8 cellular contexts compared by ENCODE assay signal in the genomic region with DNA sequence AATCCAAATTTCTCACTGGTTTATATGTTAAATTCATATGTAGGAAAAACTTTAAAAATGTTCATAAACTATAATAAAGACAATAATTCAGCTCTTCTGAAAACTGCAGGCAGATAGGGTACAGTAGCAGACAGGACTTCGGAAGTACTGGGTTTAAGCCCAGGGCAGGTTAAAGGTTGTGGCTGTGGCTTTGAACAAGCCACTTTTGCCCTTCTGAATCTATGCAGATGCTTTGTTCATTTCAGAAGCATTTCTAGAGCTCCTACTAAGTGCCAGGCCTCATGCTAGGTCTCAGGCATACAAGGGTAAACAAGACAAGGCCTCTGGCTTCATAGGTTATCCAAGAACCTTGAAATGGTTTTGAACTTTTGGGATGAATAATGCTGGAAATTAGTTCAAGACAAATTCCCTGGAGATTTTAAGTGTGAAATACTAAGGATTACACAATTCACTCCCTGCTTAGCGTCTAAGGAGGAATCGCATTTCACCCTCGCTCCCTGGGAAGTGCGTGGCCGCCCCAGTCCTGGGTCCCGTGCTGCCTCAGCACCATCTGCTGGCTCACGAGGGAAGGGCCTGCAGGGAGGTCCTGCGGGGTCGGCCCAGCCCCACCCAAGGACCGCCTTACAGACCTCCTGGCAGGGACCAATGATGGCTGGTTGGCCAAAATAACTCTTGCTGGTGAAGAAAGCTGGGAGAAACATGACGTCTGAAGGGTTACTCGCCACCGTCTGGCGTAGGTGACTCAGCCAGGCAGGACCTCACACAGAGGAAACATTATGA.
A peak's percentile ranks its signal among the peaks of the same experiment; 100 is the strongest.
DNase-seq lines count a peak whose midpoint lies in the region; ATAC-seq and TF ChIP-seq lines count a peak whose summit lies in the region.

No MANE protein-coding gene starts in this region.

- H3K4me1 Mint-ChIP-seq in immature natural killer cell = peaks cover 6 to 7% of the 10 kb centered on the region in 2 donors
- peaks cover 2 to 6% of the 10 kb centered on the region in 2 donors for H3K4me1 Mint-ChIP-seq in stimulated activated naive B cell treated with anti-CD40 and anti-IgM and Interleukin-4, amounts not matched to agents 10 μg/mL and 1 μg/mL and 100 μg/mL, for 72 hours
- H3K4me1 Mint-ChIP-seq in CD4-positive, alpha-beta memory T cell = no peaks in the 10 kb centered on the region

- H3K4me3 ChIP-seq in astrocyte of the cerebellum (ENCODE audit: low read depth, low read length) = no peak overlapping the region
- H3K4me3 ChIP-seq in CD4-positive, alpha-beta memory T cell (ENCODE audit: low read length in 2 of 2) = no peak overlapping the region

- no peak overlapping the region for H3K4me3 Mint-ChIP-seq in immature natural killer cell
- no peak overlapping the region for H3K4me3 Mint-ChIP-seq in stimulated activated naive B cell treated with anti-CD40 and anti-IgM and Interleukin-4, amounts not matched to agents 10 μg/mL and 1 μg/mL and 100 μg/mL, for 72 hours
- no peak overlapping the region for H3K4me3 Mint-ChIP-seq in CD4-positive, alpha-beta memory T cell

- no peaks in the 10 kb centered on the region for H3K9me3 ChIP-seq in CD4-positive, alpha-beta memory T cell (ENCODE audit: control insufficient read depth in 1 of 2, low read length in 2 of 2)

- H3K27me3 Mint-ChIP-seq in immature natural killer cell (ENCODE audit: low read depth in 3 of 3) = peaks cover 0 to 12% (median 4%) of the 10 kb centered on the region in 3 donors
- H3K27me3 Mint-ChIP-seq in stimulated activated naive B cell treated with anti-CD40 and anti-IgM and Interleukin-4, amounts not matched to agents 10 μg/mL and 1 μg/mL and 100 μg/mL, for 72 hours = peaks cover 18 to 39% of the 10 kb centered on the region in 2 donors
- H3K27me3 Mint-ChIP-seq in CD4-positive, alpha-beta memory T cell = no peaks in the 10 kb centered on the region

- peak; percentile 62 for TF ChIP-seq CTCF in astrocyte of the cerebellum (IDR thresholded peaks at IDR 0.05; ENCODE audit: low read depth, low read length, missing control alignments)

- peak; percentile 15; the same call in 1 of the 2 replicates for TF ChIP-seq RAD21 in Ishikawa (IDR thresholded peaks at IDR 0.05; ENCODE audit: low read depth)

- intact Hi-C loops in CD4-positive, alpha-beta memory T cell (cut with micrococcal nuclease) = no loop called here

- H3K27ac ChIP-seq in CD4-positive, alpha-beta memory T cell (ENCODE audit: low read depth, low read length) = no peak overlapping the region

- POLR2A ChIA-PET in CD4-positive, alpha-beta memory T cell (lab: Charles Lee; ENCODE audit: partially characterized antibody) = no interaction called here

- DNase-seq in AG08395 (ENCODE audit: low spot score) (peak; percentile 75), astrocyte of the cerebellum (ENCODE audit: low read depth) (peak; percentile 16), immature natural killer cell (peak; percentile 9 to 27 (median 18))
- DNase-seq in stimulated activated naive B cell treated with anti-CD40 and anti-IgM and Interleukin-4, amounts not matched to agents 10 μg/mL and 1 μg/mL and 100 μg/mL, for 72 hours = peak; percentile 17
- no peak for DNase-seq in CD4-positive, alpha-beta memory T cell

- in situ Hi-C loops in astrocyte of the cerebellum (cut with HindIII; ENCODE audit: low sequenced_read_pairs) = no loop called here

- no peaks in the 10 kb centered on the region for H3K36me3 ChIP-seq in CD4-positive, alpha-beta memory T cell (ENCODE audit: insufficient read depth, low read length)

- peaks cover 0 to 3% (median 0%) of the 10 kb centered on the region in 3 donors for H3K36me3 Mint-ChIP-seq in immature natural killer cell
- H3K36me3 Mint-ChIP-seq in stimulated activated naive B cell treated with anti-CD40 and anti-IgM and Interleukin-4, amounts not matched to agents 10 μg/mL and 1 μg/mL and 100 μg/mL, for 72 hours = no peaks in the 10 kb centered on the region
- no peaks in the 10 kb centered on the region for H3K36me3 Mint-ChIP-seq in CD4-positive, alpha-beta memory T cell

- H3K9me3 Mint-ChIP-seq in immature natural killer cell = no peaks in the 10 kb centered on the region
- no peaks in the 10 kb centered on the region for H3K9me3 Mint-ChIP-seq in stimulated activated naive B cell treated with anti-CD40 and anti-IgM and Interleukin-4, amounts not matched to agents 10 μg/mL and 1 μg/mL and 100 μg/mL, for 72 hours
- peaks cover 0 to 14% (median 3%) of the 10 kb centered on the region in 8 donors for H3K9me3 Mint-ChIP-seq in CD4-positive, alpha-beta memory T cell

- CTCF ChIA-PET in CD4-positive, alpha-beta memory T cell (lab: Charles Lee; ENCODE audit: partially characterized antibody) = no interaction called here

- no peaks in the 10 kb centered on the region for H3K4me1 ChIP-seq in CD4-positive, alpha-beta memory T cell (ENCODE audit: insufficient read depth, low read length)

- ATAC-seq in GM18861 (IDR thresholded peaks at IDR 0.05; ENCODE audit: unreplicated experiment) (peak; percentile 69), HG02840 (IDR thresholded peaks at IDR 0.05; ENCODE audit: low FRiP score, unreplicated experiment) (no peak)
- ATAC-seq in stimulated activated naive B cell treated with anti-CD40 and anti-IgM and Interleukin-4, amounts not matched to agents 10 μg/mL and 1 μg/mL and 100 μg/mL, for 72 hours (replicated peaks) = peak; percentile 89 to 91

- no peaks in the 10 kb centered on the region for H3K27me3 ChIP-seq in CD4-positive, alpha-beta memory T cell (ENCODE audit: insufficient read depth, low read length)

- TF ChIP-seq EP300 in Ishikawa (IDR thresholded peaks at IDR 0.05; ENCODE audit: borderline replicate concordance) = no peak

- H3K27ac Mint-ChIP-seq in immature natural killer cell = no peak overlapping the region
- no peak overlapping the region for H3K27ac Mint-ChIP-seq in stimulated activated naive B cell treated with anti-CD40 and anti-IgM and Interleukin-4, amounts not matched to agents 10 μg/mL and 1 μg/mL and 100 μg/mL, for 72 hours
- H3K27ac Mint-ChIP-seq in CD4-positive, alpha-beta memory T cell = no peak overlapping the region

TF ChIP-seq in Ishikawa, 13 proteins besides CTCF, POLR2A, EP300 and RAD21:
- TF ChIP-seq TCF12 (IDR thresholded peaks at IDR 0.05; ENCODE audit: low read depth) (no peak), TEAD4 (IDR thresholded peaks at IDR 0.05) (no peak), ZBTB7A (IDR thresholded peaks at IDR 0.05; ENCODE audit: low read depth) (no peak), USF1 (IDR thresholded peaks at IDR 0.05) (no peak), YY1 (IDR thresholded peaks at IDR 0.05; ENCODE audit: low read depth) (no peak), FOXM1 (IDR thresholded peaks at IDR 0.05; ENCODE audit: borderline replicate concordance, low read depth) (no peak), MAX (IDR thresholded peaks at IDR 0.05) (no peak), NFIC (IDR thresholded peaks at IDR 0.05) (no peak), CREB1 (IDR thresholded peaks at IDR 0.05; ENCODE audit: low read depth) (no peak), EGR1 (IDR thresholded peaks at IDR 0.05) (no peak), REST (IDR thresholded peaks at IDR 0.05; ENCODE audit: low read depth) (no peak), CEBPB (IDR thresholded peaks at IDR 0.05) (no peak), TAF1 (IDR thresholded peaks at IDR 0.05; ENCODE audit: low read depth) (no peak)

Comparison
In these comparisons a context has a peak if more than half of its experiments do, and no peak if none do; other contexts are left out.
1. DNase-seq: peak in AG08395 (single experiment), astrocyte of the cerebellum (single experiment), immature natural killer cell (3 of 3) and stimulated activated naive B cell treated with anti-CD40 and anti-IgM and Interleukin-4, amounts not matched to agents 10 μg/mL and 1 μg/mL and 100 μg/mL, for 72 hours (single experiment); none in CD4-positive, alpha-beta memory T cell (0 of 5).